Comparison of ENCODE assay signal across 8 cellular contexts in the genomic region with DNA sequence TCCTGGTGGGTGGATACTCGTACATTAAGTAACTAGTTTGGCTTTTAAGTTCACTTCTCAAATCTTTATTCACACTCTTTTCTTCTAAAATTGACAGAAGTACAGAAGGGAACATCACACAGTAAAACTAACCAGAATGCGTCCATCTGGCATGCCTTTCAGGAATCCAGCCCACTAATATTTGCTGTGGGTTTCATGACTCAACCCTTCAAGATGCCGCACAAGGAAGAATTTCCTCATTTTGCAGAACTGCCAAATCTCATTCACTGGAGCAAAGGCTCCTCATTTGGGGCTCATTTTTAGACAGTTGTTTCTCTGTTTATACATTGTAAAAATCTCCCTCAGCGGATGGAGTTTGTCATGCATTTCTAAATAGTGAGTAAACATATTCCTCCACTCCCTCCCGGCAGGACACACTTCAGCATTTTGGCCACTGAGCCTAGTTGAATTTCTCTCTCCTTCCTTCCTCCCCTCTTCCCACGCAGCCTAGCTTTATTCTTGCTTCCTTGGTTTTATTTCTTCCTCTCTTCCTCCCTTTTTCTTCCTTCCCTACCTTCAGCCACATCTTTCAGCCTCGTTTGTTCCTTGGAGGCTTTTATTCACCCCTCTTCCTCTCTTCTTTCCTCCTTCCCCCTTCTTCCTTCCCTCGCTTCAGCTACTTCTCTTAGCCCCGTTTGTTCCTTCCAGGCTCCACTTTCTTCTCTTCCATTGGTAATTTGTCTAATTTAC.
A peak's percentile ranks its signal among the peaks of the same experiment; 100 is the strongest.
DNase-seq lines count a peak whose midpoint lies in the region; ATAC-seq and TF ChIP-seq lines count a peak whose summit lies in the region.

No MANE protein-coding gene starts in this region.

- peak overlapping the region; percentile 91 for H3K4me3 ChIP-seq in ACC112 (ENCODE audit: low read depth, low read length)
- H3K4me3 ChIP-seq in SK-N-SH (ENCODE audit: low read depth in 2 of 2, low read length in 1 of 2) = peak overlapping the region; percentile 76 to 82
- peak overlapping the region; percentile 62 to 85 (median 74) for H3K4me3 ChIP-seq in esophagus squamous epithelium

- H3K9me3 Mint-ChIP-seq in H9 = no peaks in the 10 kb centered on the region; a peak in 1 of 5 replicates
- H3K9me3 Mint-ChIP-seq in naive thymus-derived CD8-positive, alpha-beta T cell = no peaks in the 10 kb centered on the region

- H3K14ac ChIP-seq in H9 (ENCODE audit: insufficient read depth, low read length) = no peak overlapping the region

- WGBS in H9 (ENCODE audit: extremely low coverage, insufficient read length, low lambda C conversion rate) = no CpG with 5 or more reads among the region's 9 CpGs
- 21% methylated on average over 9 of the region's 9 CpGs for WGBS in SK-N-SH (ENCODE audit: low lambda C conversion rate)
- 5 to 7% methylated on average over 9 of the region's 9 CpGs for WGBS in esophagus squamous epithelium, 2 donors

- H3K4ac ChIP-seq in H9 (ENCODE audit: low read depth, low read length) = no peak overlapping the region

- no peak for ATAC-seq in naive thymus-derived CD8-positive, alpha-beta T cell
- ATAC-seq in GM18511 (IDR thresholded peaks at IDR 0.05; ENCODE audit: unreplicated experiment) (no peak), GM21528 (IDR thresholded peaks at IDR 0.05; ENCODE audit: low FRiP score, unreplicated experiment) (no peak)

- H3K56ac ChIP-seq in H9 (ENCODE audit: insufficient read length, low read depth, low read length) = no peak overlapping the region

- no peak overlapping the region for H4K8ac ChIP-seq in H9 (replicated peaks; ENCODE audit: insufficient read length, low read depth, low read length)

- H4K20me1 ChIP-seq in H9 (ENCODE audit: control insufficient read depth, insufficient read depth, insufficient read length) (no peaks in the 10 kb centered on the region), SK-N-SH (ENCODE audit: insufficient read depth) (no peaks in the 10 kb centered on the region)

- CTCF ChIA-PET in SK-N-SH (lab: Yijun Ruan, JAX) = interaction anchor here (1.0 kb wide), 1 partner anchor 13 kb away, joined by 3 read pairs; no protein-coding TSS in a partner anchor

- intact Hi-C loops in esophagus squamous epithelium (cut with DNase I) = no loop called here

- no peak for TF ChIP-seq CTCF in H9 (conservative IDR thresholded peaks at IDR 0.05)
- no peak for TF ChIP-seq CTCF in SK-N-SH (IDR thresholded peaks at IDR 0.05)
- TF ChIP-seq CTCF in esophagus squamous epithelium (IDR thresholded peaks at IDR 0.05) = no peak

- H3K79me2 ChIP-seq in ACC112 (ENCODE audit: control insufficient read depth, insufficient read depth, low read length, unreplicated experiment) (peaks cover 26% of the 10 kb centered on the region), H9 (ENCODE audit: insufficient read depth, low read length) (no peaks in the 10 kb centered on the region; the same call in 1 of the 2 replicates), SK-N-SH (ENCODE audit: insufficient read depth) (peaks cover 21% of the 10 kb centered on the region)

- no peak overlapping the region for H4K5ac ChIP-seq in H9 (ENCODE audit: insufficient read length, low read depth, low read length)

- H3K23me2 ChIP-seq in H9 (ENCODE audit: insufficient read length, low read depth, low read length, poor library complexity, severe bottlenecking) = peaks cover 9% of the 10 kb centered on the region

- no peak overlapping the region for H3K18ac ChIP-seq in H9 (ENCODE audit: insufficient read length, low read depth, low read length)

- H3K36me3 ChIP-seq in ACC112 (ENCODE audit: insufficient read depth, low read length) = no peaks in the 10 kb centered on the region
- no peaks in the 10 kb centered on the region for H3K36me3 ChIP-seq in SK-N-SH (replicated peaks in 1 of 2; ENCODE audit: control insufficient read depth in 1 of 2, insufficient read depth in 2 of 2, low read length in 1 of 2)
- no peaks in the 10 kb centered on the region for H3K36me3 ChIP-seq in esophagus squamous epithelium

- peaks cover 14% of the 10 kb centered on the region for H3K4me1 ChIP-seq in ACC112 (ENCODE audit: control insufficient read depth, insufficient read depth, low read length, unreplicated experiment)
- H3K4me1 ChIP-seq in H9 (ENCODE audit: insufficient read depth, low read length) = no peaks in the 10 kb centered on the region; the same call in 1 of the 2 replicates
- H3K4me1 ChIP-seq in SK-N-SH (ENCODE audit: control insufficient read depth in 1 of 2, insufficient read depth in 2 of 2, low read depth in 1 of 2, low read length in 1 of 2) = peaks cover 3 to 8% of the 10 kb centered on the region in 2 experiments; a peak in 3 of 4 replicates
- peaks cover 3 to 31% (median 10%) of the 10 kb centered on the region in 3 donors for H3K4me1 ChIP-seq in esophagus squamous epithelium

- H2BK120ac ChIP-seq in H9 (ENCODE audit: low read depth, low read length, poor library complexity, severe bottlenecking) = no peak overlapping the region

- H2BK20ac ChIP-seq in H9 (ENCODE audit: low read depth, low read length, poor library complexity, severe bottlenecking) = no peak overlapping the region

- H3K27me3 Mint-ChIP-seq in H9 (ENCODE audit: low read depth) = no peaks in the 10 kb centered on the region
- peaks cover 2 to 16% (median 12%) of the 10 kb centered on the region in 5 donors for H3K27me3 Mint-ChIP-seq in naive thymus-derived CD8-positive, alpha-beta T cell

- H3K36me3 Mint-ChIP-seq in H9 (ENCODE audit: insufficient read depth in 1 of 3, low read depth in 3 of 3) = no peaks in the 10 kb centered on the region
- H3K36me3 Mint-ChIP-seq in naive thymus-derived CD8-positive, alpha-beta T cell = no peaks in the 10 kb centered on the region

- H3K4me2 ChIP-seq in H9 (ENCODE audit: insufficient read depth, insufficient read length, low read length) (peak overlapping the region; percentile 84), SK-N-SH (peak overlapping the region; percentile 85)

- DNase-seq in H9 (no peak), SK-N-SH (no peak), esophagus squamous epithelium (lab: John Stamatoyannopoulos, UW) (no peak), NAMALWA (ENCODE audit: low spot score) (no peak)
- DNase-seq in naive thymus-derived CD8-positive, alpha-beta T cell = no peak

- no peak overlapping the region for H2BK5ac ChIP-seq in H9 (ENCODE audit: insufficient read length, low read length)

- H3K9ac ChIP-seq in H9 (ENCODE audit: extremely low read depth, insufficient read length, low read length) (peak overlapping the region; percentile 39), SK-N-SH (peak overlapping the region; percentile 91)

- no peak for TF ChIP-seq RAD21 in SK-N-SH (IDR thresholded peaks at IDR 0.05; ENCODE audit: low read length)

- TF ChIP-seq EP300 in SK-N-SH (IDR thresholded peaks at IDR 0.05; ENCODE audit: borderline replicate concordance in 1 of 2, low read depth in 1 of 2, low read length in 1 of 2) = peak; percentile 53 to 75; a peak in 2 of 4 replicates

- H3K9me2 ChIP-seq in SK-N-SH = no peaks in the 10 kb centered on the region

- H2AFZ ChIP-seq in ACC112 (ENCODE audit: low read length, unreplicated experiment) = peak overlapping the region; percentile 87
- H2AFZ ChIP-seq in H9 (ENCODE audit: low read length) = no peak overlapping the region
- peak overlapping the region; percentile 89 for H2AFZ ChIP-seq in SK-N-SH (ENCODE audit: low read depth)

- POLR2A ChIA-PET in SK-N-SH (lab: Yijun Ruan, JAX) = no interaction called here
- POLR2A ChIA-PET in naive thymus-derived CD8-positive, alpha-beta T cell (lab: Charles Lee) = no interaction called here

- H3K4me3 Mint-ChIP-seq in H9 = peak overlapping the region; percentile 76 to 77
- peak overlapping the region; percentile 47 to 85 (median 81) for H3K4me3 Mint-ChIP-seq in naive thymus-derived CD8-positive, alpha-beta T cell

- no peak overlapping the region for H2AK5ac ChIP-seq in H9 (ENCODE audit: insufficient read length, low read length)

- no peak overlapping the region for H2BK15ac ChIP-seq in H9 (ENCODE audit: low read depth, low read length)

- H3K23ac ChIP-seq in H9 (ENCODE audit: insufficient read length, low read depth, low read length) = no peak overlapping the region

- H2BK12ac ChIP-seq in H9 (ENCODE audit: insufficient read length, low read depth, low read length) = no peak overlapping the region

- H4K91ac ChIP-seq in H9 (ENCODE audit: insufficient read length, low read depth, low read length) = no peak overlapping the region

- H3F3A ChIP-seq in SK-N-SH (replicated peaks; ENCODE audit: insufficient read depth) = peaks cover 31% of the 10 kb centered on the region

- no peak for TF ChIP-seq POLR2A in esophagus squamous epithelium (IDR thresholded peaks at IDR 0.05)

- H3K27ac Mint-ChIP-seq in H9 = peak overlapping the region; percentile 84 to 95 (median 93); a peak in 6 of 7 replicates
- peak overlapping the region in 2 of 10 donors; percentile 53 to 75 for H3K27ac Mint-ChIP-seq in naive thymus-derived CD8-positive, alpha-beta T cell

- H3K27ac ChIP-seq in ACC112 (ENCODE audit: low read depth, low read length) (peak overlapping the region; percentile 98), H9 (ENCODE audit: insufficient read length, low read depth, low read length) (no peak overlapping the region), SK-N-SH (ENCODE audit: low read depth in 2 of 2, low read length in 1 of 2) (peak overlapping the region; percentile 84 to 98), esophagus squamous epithelium (peak overlapping the region; percentile 92 to 99 (median 95))

- no peaks in the 10 kb centered on the region for H3K79me1 ChIP-seq in H9 (ENCODE audit: insufficient read depth, low read depth, low read length, poor library complexity, severe bottlenecking)

- no peaks in the 10 kb centered on the region for H3K27me3 ChIP-seq in ACC112 (ENCODE audit: insufficient read depth, low read length)
- no peaks in the 10 kb centered on the region for H3K27me3 ChIP-seq in H9 (ENCODE audit: insufficient read depth, low read length)
- no peaks in the 10 kb centered on the region for H3K27me3 ChIP-seq in SK-N-SH (ENCODE audit: insufficient read depth)
- no peaks in the 10 kb centered on the region for H3K27me3 ChIP-seq in esophagus squamous epithelium

- peaks cover 17 to 30% of the 10 kb centered on the region in 2 experiments for H3K4me1 Mint-ChIP-seq in H9
- H3K4me1 Mint-ChIP-seq in naive thymus-derived CD8-positive, alpha-beta T cell = peaks cover 6 to 16% (median 14%) of the 10 kb centered on the region in 4 donors

- H3K9me3 ChIP-seq in H9 (ENCODE audit: control insufficient read depth, low read depth, low read length) (no peaks in the 10 kb centered on the region), SK-N-SH (no peaks in the 10 kb centered on the region), esophagus squamous epithelium (no peaks in the 10 kb centered on the region)

- no peak overlapping the region for H3T11ph ChIP-seq in H9 (ENCODE audit: low read length)

TF ChIP-seq in SK-N-SH, 30 proteins besides CTCF, POLR2A, EP300 and RAD21 (continues in another document):
- no peak for TF ChIP-seq SMC3 (IDR thresholded peaks at IDR 0.05; ENCODE audit: low read depth, low read length)
- TF ChIP-seq FOSL2 (IDR thresholded peaks at IDR 0.05; ENCODE audit: borderline replicate concordance, low read depth) = peak; percentile 86
- TF ChIP-seq FOXM1 (IDR thresholded peaks at IDR 0.05; ENCODE audit: low read depth) = 0 out of 2 replicates have a peak, but pooled peaks have one; percentile 16
- TF ChIP-seq EZH2phosphoT487 (IDR thresholded peaks at IDR 0.05; ENCODE audit: borderline replicate concordance, low read depth) = no peak
- no peak for TF ChIP-seq RXRA (IDR thresholded peaks at IDR 0.05; ENCODE audit: borderline replicate concordance, low read depth)
